ENCODE assay signal across 25 cellular contexts in genomic region chr5:30736642-30737041, GRCh38.
"Had no signal": no experiment of that assay in that cellular context is flagged by ENCODE, and none has a peak within 500 bp of the region (broad histone marks: within the 10 kb centered on the region; RNA-seq: fewer than 3 reads in every experiment).

No MANE protein-coding gene starts in this region.

- FAIRE-seq: colon, endothelial cell of umbilical vein, frontal cortex, TTC549 had no signal

- H3K36me3 ChIP-seq: spleen, tibial artery, WERI-Rb-1 had no signal

- H3K36me3 Mint-ChIP-seq: activated naive CD4-positive, alpha-beta T cell treated with anti-CD3 and anti-CD28 coated beads, Interleukin-2, amount 50 U/mL, for 72 hours; brain; naive B cell; T-cell had no signal

- H3K27ac ChIP-seq: spleen, tibial artery, WERI-Rb-1 had no signal

- H3K9me3 ChIP-seq: tibial artery had no signal

- DNase-seq: activated CD4-positive, alpha-beta T cell treated with anti-CD3 and anti-CD28 coated beads for 1 hour; activated CD4-positive, alpha-beta T cell treated with anti-CD3 and anti-CD28 coated beads, Interleukin-2, amount 50 U/mL, for 1 hour; activated CD8-positive, alpha-beta T cell treated with anti-CD3 and anti-CD28 coated beads, Interleukin-2, amount 10 ng/mL, durations not matched to agents 7 days and 5 days; activated T-cell treated with anti-CD3 and anti-CD28 coated beads, Interleukin-2, amount 50 U/mL, for 1 hour; caudate nucleus; effector memory CD8-positive, alpha-beta T cell; hippocampal formation; left colon; mesendoderm; naive B cell; spleen; stimulated activated CD4-positive, alpha-beta T cell treated with anti-CD3 and anti-CD28 coated beads, Interleukin-4, amount 100 ng/mL, for 24 hours; stimulated activated naive CD8-positive, alpha-beta T cell treated with anti-CD3 and anti-CD28 coated beads, Interleukin-15, Interleukin-2, amounts not matched to agents 100 U/mL and 50 U/mL, for 24 hours; T-cell; tibial artery; WERI-Rb-1 had no signal

- H3K27me3 Mint-ChIP-seq: brain; effector memory CD8-positive, alpha-beta T cell; naive B cell; progenitor cell of endocrine pancreas; T-cell had no signal

- H3K27ac Mint-ChIP-seq: activated CD8-positive, alpha-beta T cell treated with anti-CD3 and anti-CD28 coated beads, Interleukin-2, amount 10 ng/mL, durations not matched to agents 7 days and 5 days; activated naive CD4-positive, alpha-beta T cell treated with anti-CD3 and anti-CD28 coated beads, Interleukin-2, amount 50 U/mL, for 72 hours; brain; effector memory CD8-positive, alpha-beta T cell; naive B cell; progenitor cell of endocrine pancreas; T-cell; T-helper 2 cell treated with Interferon-gamma antibody and Interleukin-4, amounts not matched to agents 5 μg/mL and 100 μg/mL, for 36 hours had no signal

- H3K4me3 Mint-ChIP-seq: activated CD8-positive, alpha-beta T cell treated with anti-CD3 and anti-CD28 coated beads, Interleukin-2, amount 10 ng/mL, durations not matched to agents 7 days and 5 days; brain; effector memory CD8-positive, alpha-beta T cell; naive B cell; neural crest cell; T-cell; T-helper 2 cell treated with Interferon-gamma antibody and Interleukin-4, amounts not matched to agents 5 μg/mL and 100 μg/mL, for 36 hours had no signal

- H3K4me1 ChIP-seq: spleen, tibial artery had no signal

- H3K4me3 ChIP-seq: spleen, tibial artery had no signal

- H3K4me1 Mint-ChIP-seq: brain, naive B cell, T-cell had no signal

- H3K27me3 ChIP-seq: spleen, tibial artery had no signal
